In the genomic region with DNA sequence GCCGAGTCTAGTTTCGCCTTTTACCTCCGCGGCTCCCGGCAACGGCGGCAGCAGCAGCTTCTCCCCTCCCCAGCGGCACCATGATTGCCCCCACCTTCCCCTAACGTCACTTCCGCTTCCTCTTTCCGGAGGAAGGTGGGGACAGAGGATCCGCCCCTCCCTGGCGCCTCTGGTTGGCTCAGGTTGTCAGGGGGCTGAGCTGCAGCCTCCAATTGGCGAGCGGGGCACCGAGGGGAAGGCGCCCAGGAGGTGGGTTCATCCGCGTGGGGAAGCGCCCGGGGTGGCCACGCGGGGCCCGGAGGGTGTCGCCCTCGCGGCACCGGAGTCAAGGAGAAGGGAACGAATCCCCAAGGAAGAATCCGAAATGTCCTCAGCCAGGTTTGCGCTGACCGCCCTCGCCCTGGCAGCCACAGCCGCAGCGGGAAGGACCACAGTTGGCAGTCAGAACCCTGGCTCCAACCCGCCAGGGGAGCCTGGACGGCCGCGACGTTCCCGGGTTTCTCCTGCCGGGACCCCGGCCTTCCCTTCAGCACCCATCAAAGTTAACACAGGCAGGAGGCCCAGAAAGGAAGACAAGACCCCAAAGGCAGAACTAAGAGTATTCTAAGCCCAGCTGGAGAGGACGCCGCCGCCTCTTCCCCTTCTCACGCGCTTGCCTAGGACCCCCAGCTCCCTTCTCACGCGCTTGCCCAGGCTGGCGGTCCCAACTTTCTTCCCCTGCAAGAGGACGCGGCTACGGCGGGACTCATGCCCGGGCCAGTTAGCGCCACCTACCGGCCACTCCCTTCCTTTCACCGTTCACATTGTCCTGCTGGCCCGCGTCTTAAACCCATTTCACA, we compare ENCODE assay signal across 8 cellular contexts. TPM values are rescaled to one million over a fixed set of nuclear protein-coding genes. Genes with fewer than 3 reads are reported as not detected.
DNase-seq lines count a peak whose midpoint lies in the region; ATAC-seq and TF ChIP-seq lines count a peak whose summit lies in the region.

A gene (minus strand): TSS at position 86 of the 839 bp plus-strand sequence. CDS start 1,934 bp downstream, outside the sequence.

- peaks cover 46% of the 10 kb centered on the region for H3K79me2 ChIP-seq in PC-9 (ENCODE audit: low read depth)

- ATAC-seq in GM21619 (IDR thresholded peaks at IDR 0.05; ENCODE audit: unreplicated experiment): peak; percentile 88

- BruUV-seq in PC-9 (replicated peaks; lab: Mats Ljungman, UMichigan): TSS peak; percentile 90

- no peaks in the 10 kb centered on the region for H3K9me2 ChIP-seq in PC-9 (ENCODE audit: insufficient read depth)

- in situ Hi-C loops in KBM-7 (cut with MboI; ENCODE audit: low pct_unique_long_range_greater_than_20kb, low sequenced_read_pairs): no loop called here

- H3K36me3 ChIP-seq in PC-9 (ENCODE audit: low read depth): peaks cover 14% of the 10 kb centered on the region
- peaks cover 3 to 9% of the 10 kb centered on the region in 2 donors for H3K36me3 ChIP-seq in esophagus (ENCODE audit: control insufficient read depth in 2 of 2, insufficient read depth in 2 of 2, low read length in 1 of 2)
- peaks cover 24% of the 10 kb centered on the region for H3K36me3 ChIP-seq in muscle layer of colon (ENCODE audit: insufficient read depth, low read length)

- H3K4me2 ChIP-seq in PC-9: peak within 1 kb of the TSS; percentile 87

- H3K4me3 ChIP-seq in PC-9: peak within 1 kb of the TSS; percentile 76
- H3K4me3 ChIP-seq in esophagus (ENCODE audit: low read depth in 1 of 2, low read length in 2 of 2): peak within 1 kb of the TSS; percentile 82 to 99
- peak within 1 kb of the TSS; percentile 98 to 99 for H3K4me3 ChIP-seq in muscle layer of colon (ENCODE audit: low read depth in 1 of 2, low read length in 2 of 2)

- peak within 1 kb of the TSS; percentile 97 for H3K9ac ChIP-seq in muscle layer of colon (ENCODE audit: low read length)

- intact Hi-C loops in PC-9 (cut with micrococcal nuclease; ENCODE audit: unreplicated experiment): loop anchor here (1.0 to 10.0 kb wide), 5 partner anchors 9 to 385 kb away; a partner anchor contains a TSS

- H3K4me1 ChIP-seq in PC-9 (replicated peaks; ENCODE audit: insufficient read depth) (peaks cover 31% of the 10 kb centered on the region), esophagus (ENCODE audit: control insufficient read depth in 2 of 2, insufficient read depth in 2 of 2, low read length in 1 of 2) (peaks cover 0 to 5% of the 10 kb centered on the region in 2 donors), muscle layer of colon (ENCODE audit: insufficient read depth, low read length) (peaks cover 23% of the 10 kb centered on the region)

- 0% methylated on average over 57 to 61 of the region's 61 CpGs for WGBS in esophagus, 2 donors

- TF ChIP-seq CTCF in PC-9 (conservative IDR thresholded peaks at IDR 0.05): peak; percentile 92

- peaks cover 30% of the 10 kb centered on the region for H3F3A ChIP-seq in PC-9 (ENCODE audit: insufficient read depth, low read depth)

- peak within 1 kb of the TSS; percentile 82 for H2AFZ ChIP-seq in PC-9

- H3K27me3 ChIP-seq in PC-9 (ENCODE audit: insufficient read depth, low read depth) (no peaks in the 10 kb centered on the region), esophagus (ENCODE audit: control insufficient read depth in 1 of 2, insufficient read depth in 2 of 2, low read length in 2 of 2) (no peaks in the 10 kb centered on the region), muscle layer of colon (ENCODE audit: control insufficient read depth in 1 of 2, insufficient read depth in 2 of 2, low read length in 2 of 2) (no peaks in the 10 kb centered on the region)

- POLR2A ChIA-PET in PC-9 (lab: Charles Lee; ENCODE audit: unreplicated experiment): interaction anchor here (0.6 to 1.0 kb wide), 3 partner anchors 9 to 384 kb away, joined by 3 to 8 read pairs (median 4); no protein-coding TSS in a partner anchor

- H3K9me3 ChIP-seq in PC-9 (ENCODE audit: insufficient read depth, low read depth): no peaks in the 10 kb centered on the region
- H3K9me3 ChIP-seq in esophagus (ENCODE audit: control insufficient read depth in 2 of 2, insufficient read depth in 1 of 2, low read depth in 1 of 2, low read length in 1 of 2): no peaks in the 10 kb centered on the region
- no peaks in the 10 kb centered on the region for H3K9me3 ChIP-seq in muscle layer of colon (ENCODE audit: low read length)

- CTCF ChIA-PET in PC-9 (lab: Charles Lee): interaction anchor here (0.6 to 1.5 kb wide), 9 partner anchors 9 to 1713 kb away, joined by 3 to 9 read pairs (median 5); a partner anchor contains a TSS

- H3K27ac ChIP-seq in PC-9 (peak within 1 kb of the TSS; percentile 91), esophagus (ENCODE audit: low read depth in 2 of 2, low read length in 1 of 2) (peak within 1 kb of the TSS; percentile 98), muscle layer of colon (ENCODE audit: low read depth, low read length) (peak within 1 kb of the TSS; percentile 97)

- 0 out of 2 replicates have a peak, but pooled peaks cover 3% of the 10 kb centered on the region for H4K20me1 ChIP-seq in PC-9 (ENCODE audit: insufficient read depth)

- DNase-seq in DMS53 treated with DMSO at 0.1 percent for 48 hours (lab: John Stamatoyannopoulos, UW; ENCODE audit: unreplicated experiment) (peak; percentile 94), KBM-7 (peak; percentile 99), PC-9 (peak; percentile 91 to 97)
- DNase-seq in activated T-cell treated with anti-CD3 and anti-CD28 coated beads, Interleukin-2, amount 50 U/mL, for 1 hour: peak; percentile 93
- peak; percentile 89 for DNase-seq in stimulated activated CD8-positive, alpha-beta memory T cell treated with anti-CD3 and anti-CD28 coated beads, Interleukin-7, amount 100 ng/mL, for 24 hours (ENCODE audit: low read depth)

RNA-seq across cellular contexts. Expression of the gene that starts here (rescaled TPM):
- 22.1 and 22.5 TPM in 2 replicates for total RNA-seq in PC-9 (2021)
- polyA plus RNA-seq in esophagus: 1 to 10 TPM; 3.2 to 5.6 TPM

Comparison
In these comparisons a context has a peak if more than half of its experiments do, and no peak if none do; other contexts are left out.
1. Peak in every context shown above with its lines: DNase-seq, ATAC-seq, H3K4me3 ChIP-seq and H3K27ac ChIP-seq.